ENCODE assay signal across 8 cellular contexts in genomic region chr16:25311039-25311438, GRCh38.
"Had no signal": no experiment of that assay in that cellular context is flagged by ENCODE, and none has a peak within 500 bp of the region (broad histone marks: within the 10 kb centered on the region; RNA-seq: fewer than 3 reads in every experiment).

No MANE protein-coding gene starts in this region.

- H3K4me3 ChIP-seq: GM12878 had no signal

- DNase-seq: GDM1, GF-D8 had no signal

- ATAC-seq: GM12878 had no signal

- FAIRE-seq: G401.6, GM12878, GM12891, GM12892, GM18507, GM19239 had no signal
